In the genomic region with DNA sequence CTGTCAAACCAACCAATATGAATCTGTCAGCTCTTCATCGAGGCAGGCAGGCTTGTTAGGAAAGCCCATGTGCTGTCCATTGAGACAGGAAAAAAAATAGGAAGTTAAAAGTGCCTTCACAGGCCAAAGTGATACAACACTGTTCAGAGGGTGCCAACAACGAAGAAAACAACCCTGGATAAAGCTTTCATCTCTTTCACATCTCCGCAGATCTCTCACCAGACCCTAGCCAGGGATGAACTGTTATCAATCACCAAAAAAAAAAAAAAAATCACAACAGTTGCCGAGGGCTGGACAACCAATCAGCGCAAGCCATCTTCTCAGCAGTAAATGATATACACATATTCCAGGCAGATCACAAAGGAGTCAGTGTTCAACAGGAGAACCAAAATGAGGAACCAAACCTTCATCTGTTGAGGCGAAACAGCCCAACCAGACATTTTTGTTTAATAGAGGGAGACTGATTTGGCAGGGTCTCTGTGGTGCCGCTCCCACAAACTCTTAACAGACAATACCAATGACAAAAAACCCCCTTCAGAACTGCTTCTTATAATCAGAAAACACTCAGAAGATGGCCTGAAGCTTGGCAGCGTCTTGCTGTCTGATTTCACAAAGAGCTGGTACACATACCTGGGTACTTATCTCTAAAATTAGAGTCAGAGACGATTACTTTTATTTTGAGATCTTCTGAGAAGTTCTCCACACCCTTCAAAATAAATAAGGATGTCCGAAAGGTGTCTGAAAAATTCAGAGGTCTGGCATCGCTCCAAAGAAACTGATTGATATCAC, we compare ENCODE assay signal across 8 cellular contexts. TPM values are rescaled to one million over a fixed set of nuclear protein-coding genes. Genes with fewer than 3 reads are reported as not detected.
DNase-seq lines count a peak whose midpoint lies in the region; ATAC-seq and TF ChIP-seq lines count a peak whose summit lies in the region.

No MANE protein-coding gene starts in this region.

- peaks cover 0 to 4% of the 10 kb centered on the region in 2 experiments; a peak in 1 of 3 replicates for H3K36me3 ChIP-seq in HEK293 (ENCODE audit: control insufficient read depth in 2 of 2, insufficient read depth in 1 of 2, low read length in 2 of 2)
- no peaks in the 10 kb centered on the region for H3K36me3 ChIP-seq in lower lobe of right lung
- no peaks in the 10 kb centered on the region for H3K36me3 ChIP-seq in aorta (ENCODE audit: control insufficient read depth in 1 of 2, insufficient read depth in 2 of 2, low read length in 1 of 2)

- no peaks in the 10 kb centered on the region for H3K9me3 Mint-ChIP-seq in activated T-helper 2 cell treated with anti-CD3 and anti-CD28 coated beads, Interferon-gamma antibody, Interleukin-2, Interleukin-4, amounts not matched to agents 10 μg/mL and 5 μg/mL and 100 μg/mL, durations not matched to agents 14 hours and 24 hours and 36 hours

- H3K4me3 ChIP-seq in HEK293 (ENCODE audit: low read depth, low read length), result no peak overlapping the region
- H3K4me3 ChIP-seq in lower lobe of right lung, result peak overlapping the region; percentile 80
- no peak overlapping the region for H3K4me3 ChIP-seq in aorta (ENCODE audit: low read length in 2 of 2)

- H3K27ac ChIP-seq in HEK293 (ENCODE audit: extremely low read depth, low read depth, low read length), result no peak overlapping the region
- peak overlapping the region; percentile 47 for H3K27ac ChIP-seq in lower lobe of right lung
- no peak overlapping the region for H3K27ac ChIP-seq in aorta (ENCODE audit: low read depth in 1 of 2, low read length in 2 of 2)

- peak overlapping the region; percentile 99 for H3K27ac Mint-ChIP-seq in activated T-helper 2 cell treated with anti-CD3 and anti-CD28 coated beads, Interferon-gamma antibody, Interleukin-2, Interleukin-4, amounts not matched to agents 10 μg/mL and 5 μg/mL and 100 μg/mL, durations not matched to agents 14 hours and 24 hours and 36 hours

- DNase-seq in AML-193 (lab: John Stamatoyannopoulos, UW), result peak; percentile 36 to 61
- DNase-seq in activated T-helper 2 cell treated with anti-CD3 and anti-CD28 coated beads, Interferon-gamma antibody, Interleukin-2, Interleukin-4, amounts not matched to agents 10 μg/mL and 5 μg/mL and 100 μg/mL, durations not matched to agents 14 hours and 24 hours and 36 hours (ENCODE audit: low spot score), result no peak
- DNase-seq in lower lobe of right lung, result no peak
- no peak for DNase-seq in central memory CD4-positive, alpha-beta T cell
- DNase-seq in aorta, result no peak
- DNase-seq in COLO668 (lab: John Stamatoyannopoulos, UW; ENCODE audit: unreplicated experiment), result no peak

- CTCF ChIA-PET in HEK293 (lab: Yijun Ruan, JAX), result interaction anchor here (0.6 to 7.2 kb wide), 8 partner anchors 12 to 180 kb away, joined by 3 to 78 read pairs (median 4); partner anchors contain the start of gene ACBD4

- intact Hi-C loops in activated T-helper 2 cell treated with anti-CD3 and anti-CD28 coated beads, Interferon-gamma antibody, Interleukin-2, Interleukin-4, amounts not matched to agents 10 μg/mL and 5 μg/mL and 100 μg/mL, durations not matched to agents 14 hours and 24 hours and 36 hours (cut with micrococcal nuclease), result loop anchor here (10.0 kb wide), 1 partner anchor 880 kb away; the partner anchor contains the start of gene KANSL1
- intact Hi-C loops in lower lobe of right lung (cut with DNase I), result no loop called here
- intact Hi-C loops in aorta (cut with DNase I), result loop anchor here (5.0 to 10.0 kb wide), 2 partner anchors 57 to 170 kb away; partner anchors contain the start of gene HEXIM1 (in 1 of the 2)

- no peaks in the 10 kb centered on the region for H3K27me3 ChIP-seq in lower lobe of right lung (ENCODE audit: low read depth)
- H3K27me3 ChIP-seq in aorta (ENCODE audit: control insufficient read depth in 1 of 2, insufficient read depth in 2 of 2, low read length in 1 of 2), result no peaks in the 10 kb centered on the region

- peak overlapping the region; percentile 99 for H3K4me3 Mint-ChIP-seq in activated T-helper 2 cell treated with anti-CD3 and anti-CD28 coated beads, Interferon-gamma antibody, Interleukin-2, Interleukin-4, amounts not matched to agents 10 μg/mL and 5 μg/mL and 100 μg/mL, durations not matched to agents 14 hours and 24 hours and 36 hours (ENCODE audit: low read depth)

- no peak for TF ChIP-seq CTCF in HEK293 (tag by site-specific recombination; IDR thresholded peaks at IDR 0.05)
- no peak for TF ChIP-seq CTCF in lower lobe of right lung (IDR thresholded peaks at IDR 0.05)

- peaks cover 70% of the 10 kb centered on the region for H3K4me1 Mint-ChIP-seq in activated T-helper 2 cell treated with anti-CD3 and anti-CD28 coated beads, Interferon-gamma antibody, Interleukin-2, Interleukin-4, amounts not matched to agents 10 μg/mL and 5 μg/mL and 100 μg/mL, durations not matched to agents 14 hours and 24 hours and 36 hours (ENCODE audit: low read depth)

- H3K4me1 ChIP-seq in HEK293 (ENCODE audit: control insufficient read depth, insufficient read depth, low read length), result peaks cover 51% of the 10 kb centered on the region
- peaks cover 70% of the 10 kb centered on the region for H3K4me1 ChIP-seq in lower lobe of right lung
- peaks cover 3 to 5% of the 10 kb centered on the region in 2 donors for H3K4me1 ChIP-seq in aorta (ENCODE audit: control insufficient read depth in 1 of 2, insufficient read depth in 2 of 2, low read length in 2 of 2)

- H3K36me3 Mint-ChIP-seq in activated T-helper 2 cell treated with anti-CD3 and anti-CD28 coated beads, Interferon-gamma antibody, Interleukin-2, Interleukin-4, amounts not matched to agents 10 μg/mL and 5 μg/mL and 100 μg/mL, durations not matched to agents 14 hours and 24 hours and 36 hours (ENCODE audit: low read depth), result peaks cover 59% of the 10 kb centered on the region

- POLR2A ChIA-PET in HEK293 (lab: Yijun Ruan, JAX), result interaction anchor here (2.2 kb wide), 1 partner anchor 60 kb away, joined by 15 read pairs; no protein-coding TSS in a partner anchor

- ATAC-seq in lower lobe of right lung (no peak), HG02571 (IDR thresholded peaks at IDR 0.05; ENCODE audit: unreplicated experiment) (no peak), aorta (ENCODE audit: low FRiP score) (no peak)

- WGBS in aorta, 2 donors, result 71 to 76% methylated on average over 11 of the region's 11 CpGs

- peaks cover 1% of the 10 kb centered on the region for H3K27me3 Mint-ChIP-seq in activated T-helper 2 cell treated with anti-CD3 and anti-CD28 coated beads, Interferon-gamma antibody, Interleukin-2, Interleukin-4, amounts not matched to agents 10 μg/mL and 5 μg/mL and 100 μg/mL, durations not matched to agents 14 hours and 24 hours and 36 hours (ENCODE audit: low read depth)

- no peaks in the 10 kb centered on the region for H3K9me3 ChIP-seq in HEK293 (ENCODE audit: control insufficient read depth, insufficient read depth, low read depth, low read length)
- no peaks in the 10 kb centered on the region for H3K9me3 ChIP-seq in lower lobe of right lung
- no peaks in the 10 kb centered on the region for H3K9me3 ChIP-seq in aorta (ENCODE audit: control insufficient read depth, low read length)

TF ChIP-seq in HEK293, 187 proteins besides CTCF, POLR2A, EP300 and RAD21 (continues in another document):
- TF ChIP-seq ZSCAN4 (tag by site-specific recombination; IDR thresholded peaks at IDR 0.05) (no peak), ZNF707 (tag by site-specific recombination; IDR thresholded peaks at IDR 0.05) (no peak), ZNF169 (tag by site-specific recombination; IDR thresholded peaks at IDR 0.05) (no peak), TSHZ1 (tag by site-specific recombination; IDR thresholded peaks at IDR 0.05; ENCODE audit: borderline replicate concordance) (no peak), ZSCAN16 (tag by site-specific recombination; IDR thresholded peaks at IDR 0.05) (no peak)

RNA-seq across cellular contexts. Expression of gene MAP3K14, which starts 1.9 kb away (rescaled TPM):
- 45.6 and 49.5 TPM in 2 replicates for total RNA-seq in activated T-helper 2 cell treated with anti-CD3 and anti-CD28 coated beads, Interferon-gamma antibody, Interleukin-2, Interleukin-4, amounts not matched to agents 10 μg/mL and 5 μg/mL and 100 μg/mL, durations not matched to agents 14 hours and 24 hours and 36 hours
- total RNA-seq in lower lobe of right lung (9.3 TPM), aorta (10 to 100 TPM; 10.6 to 19.7 TPM)
- polyA plus RNA-seq in aorta, result 1 to 10 TPM; 5.9 to 6.0 TPM

RNA-seq across cellular contexts. Expression of gene SPATA32, which starts 53.1 kb away (rescaled TPM):
- total RNA-seq in activated T-helper 2 cell treated with anti-CD3 and anti-CD28 coated beads, Interferon-gamma antibody, Interleukin-2, Interleukin-4, amounts not matched to agents 10 μg/mL and 5 μg/mL and 100 μg/mL, durations not matched to agents 14 hours and 24 hours and 36 hours, result 0.37 and 0.67 TPM in 2 replicates
- total RNA-seq in lower lobe of right lung (not detected), aorta (not detected)
- not detected for polyA plus RNA-seq in aorta

Comparison
In these comparisons a context has a peak if more than half of its experiments do, and no peak if none do; other contexts are left out.
1. DNase-seq: peak in AML-193 (2 of 2); none in activated T-helper 2 cell treated with anti-CD3 and anti-CD28 coated beads, Interferon-gamma antibody, Interleukin-2, Interleukin-4, amounts not matched to agents 10 μg/mL and 5 μg/mL and 100 μg/mL, durations not matched to agents 14 hours and 24 hours and 36 hours (single experiment), lower lobe of right lung (single experiment), central memory CD4-positive, alpha-beta T cell (single experiment), aorta (0 of 2) and COLO668 (single experiment).